13 cellular contexts compared by ENCODE assay signal in the genomic region with DNA sequence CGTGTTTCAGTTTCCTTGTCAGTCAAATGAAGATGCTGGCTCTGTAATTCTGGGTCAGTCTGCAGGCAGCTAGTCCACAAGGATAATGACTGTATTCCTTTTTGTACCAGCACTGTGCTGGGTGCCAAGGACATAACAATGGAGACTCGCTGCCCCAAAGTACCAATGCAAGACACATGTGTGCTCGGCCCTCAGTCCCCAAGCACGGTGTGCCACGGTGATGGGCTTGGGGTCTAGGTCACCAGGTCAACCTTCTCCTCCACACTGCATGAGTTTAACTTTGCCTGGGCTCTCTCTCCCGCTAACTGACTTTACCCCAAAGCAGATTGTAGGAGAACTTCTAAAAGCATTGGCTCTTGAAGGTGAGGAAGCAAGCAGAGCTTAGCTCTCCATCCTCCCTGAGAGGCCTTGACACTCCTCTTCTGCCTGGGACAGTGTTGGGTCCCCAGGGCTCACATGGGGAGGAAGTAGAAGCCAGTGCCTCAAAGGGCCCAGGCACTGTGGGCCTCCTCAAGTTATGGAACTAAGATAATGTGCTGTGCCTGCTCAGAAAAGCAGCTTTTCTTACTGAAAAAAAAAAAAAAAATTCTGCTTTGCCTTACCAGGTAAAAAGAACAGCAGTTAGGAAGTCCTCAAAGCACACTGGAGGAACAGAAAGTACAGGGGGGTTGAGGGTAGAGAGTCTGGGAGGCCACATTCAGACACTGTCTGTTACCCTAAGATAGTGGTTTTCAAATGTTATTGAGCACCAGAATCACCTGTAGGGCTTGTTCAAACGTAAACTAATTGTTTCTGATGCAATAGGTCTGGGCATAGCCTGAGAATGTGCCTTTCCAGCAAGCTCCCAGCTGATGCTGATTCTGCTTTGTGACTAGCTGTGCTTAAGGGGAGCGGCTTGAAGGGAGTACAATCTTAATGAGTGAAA.
DNase-seq lines count a peak whose midpoint lies in the region; ATAC-seq, FAIRE-seq and TF ChIP-seq lines count a peak whose summit lies in the region.
"Had no signal": no experiment of that assay in that cellular context is flagged by ENCODE, and none has a peak within 500 bp of the region (broad histone marks: within the 10 kb centered on the region; RNA-seq: fewer than 3 reads in every experiment).

No MANE protein-coding gene starts in this region.

- H3K4me2 ChIP-seq in DOHH2 (ENCODE audit: low read length), result peak overlapping the region; percentile 36
- H3K4me2 ChIP-seq in OCI-LY3 (ENCODE audit: low read length), result peak overlapping the region; percentile 33

- peak; percentile 23 for FAIRE-seq in GM19239 (lab: Jason Lieb, UNC)

- H3K36me3 ChIP-seq in DOHH2 (ENCODE audit: control insufficient read depth, low read length) (peaks cover 13% of the 10 kb centered on the region; the same call in 1 of the 2 replicates), OCI-LY3 (replicated peaks; ENCODE audit: low read depth, low read length) (no peaks in the 10 kb centered on the region)
- H3K36me3 ChIP-seq: adrenal gland, upper lobe of right lung had no signal

- no peak for TF ChIP-seq CTCF in DOHH2 (IDR thresholded peaks at IDR 0.05; ENCODE audit: low read depth, low read length, poor library complexity, severe bottlenecking)
- no peak for TF ChIP-seq CTCF in OCI-LY3 (IDR thresholded peaks at IDR 0.05; ENCODE audit: low read depth, low read length)
- no peak for TF ChIP-seq CTCF in nephron progenitor cell (IDR thresholded peaks at IDR 0.05)

- peaks cover 5% of the 10 kb centered on the region; the same call in 1 of the 2 replicates for H3F3A ChIP-seq in DOHH2 (ENCODE audit: control insufficient read depth, insufficient read depth)

- H3K4me1 Mint-ChIP-seq in nephron progenitor cell, result no peaks in the 10 kb centered on the region

- H3K27me3 ChIP-seq in DOHH2 (ENCODE audit: control insufficient read depth, low read length) (no peaks in the 10 kb centered on the region), OCI-LY3 (ENCODE audit: low read depth, low read length) (peaks cover 2% of the 10 kb centered on the region; the same call in 1 of the 2 replicates)
- H3K27me3 ChIP-seq: adrenal gland, upper lobe of right lung had no signal

- intact Hi-C loops in Right ventricle myocardium inferior (cut with DNase I), result no loop called here

- H3K4me3 ChIP-seq in DOHH2 (ENCODE audit: low read length) (no peak overlapping the region; the same call in 1 of the 2 replicates), OCI-LY3 (ENCODE audit: low read length) (no peak overlapping the region)
- H3K4me3 ChIP-seq: adrenal gland, upper lobe of right lung had no signal

- 0 out of 2 replicates have a peak overlapping the region, but pooled peaks have one; percentile 20 for H2AFZ ChIP-seq in OCI-LY3 (ENCODE audit: low read depth, low read length)

- H3K4me1 ChIP-seq in DOHH2 (ENCODE audit: control insufficient read depth, low read length) (peaks cover 85% of the 10 kb centered on the region), OCI-LY3 (ENCODE audit: low read length) (peaks cover 53% of the 10 kb centered on the region)
- H3K4me1 ChIP-seq: upper lobe of right lung had no signal

- no peaks in the 10 kb centered on the region for H3K9me3 ChIP-seq in DOHH2 (ENCODE audit: control insufficient read depth, insufficient read depth, low read length)
- H3K9me3 ChIP-seq in OCI-LY3 (ENCODE audit: insufficient read depth, low read length), result no peaks in the 10 kb centered on the region
- H3K9me3 ChIP-seq: adrenal gland, upper lobe of right lung had no signal

- no peaks in the 10 kb centered on the region for H3K9me3 Mint-ChIP-seq in nephron progenitor cell
- H3K9me3 Mint-ChIP-seq: H9 had no signal

- H3K27ac Mint-ChIP-seq in nephron progenitor cell, result no peak overlapping the region
- H3K27ac Mint-ChIP-seq: H9 had no signal

- H3K9me2 ChIP-seq in DOHH2 (replicated peaks; ENCODE audit: control insufficient read depth, low read length), result no peaks in the 10 kb centered on the region

- H3K36me3 Mint-ChIP-seq in nephron progenitor cell (ENCODE audit: low read depth), result no peaks in the 10 kb centered on the region

- peak overlapping the region; percentile 59 for H3K27ac ChIP-seq in DOHH2 (ENCODE audit: low read depth, low read length)
- peak overlapping the region; percentile 81 for H3K27ac ChIP-seq in OCI-LY3 (ENCODE audit: low read length)
- H3K27ac ChIP-seq: adrenal gland, upper lobe of right lung had no signal

- H3K4me3 Mint-ChIP-seq in nephron progenitor cell, result no peak overlapping the region
- H3K4me3 Mint-ChIP-seq: H9 had no signal

- H3K27me3 Mint-ChIP-seq in nephron progenitor cell (ENCODE audit: low read depth, poor library complexity), result peaks cover 7% of the 10 kb centered on the region

- peak overlapping the region; percentile 6; the same call in 1 of the 2 replicates for H3K9ac ChIP-seq in OCI-LY3 (ENCODE audit: low read length)

- no peak for DNase-seq in GM19239 (ENCODE audit: insufficient read length, low spot score)
- DNase-seq in AG08395 (ENCODE audit: low spot score), result no peak
- no peak for DNase-seq in Right ventricle myocardium inferior (ENCODE audit: missing footprints)
- DNase-seq in nephron progenitor cell, result no peak
- DNase-seq in NCI-H2029 treated with DMSO at 0.1 percent for 48 hours (lab: John Stamatoyannopoulos, UW), result no peak
- DNase-seq: H9, midbrain, NCI-H2227 treated with DMSO at 0.1 percent for 48 hours, upper lobe of right lung had no signal

- H3K79me2 ChIP-seq in DOHH2 (ENCODE audit: control insufficient read depth, low read length), result no peaks in the 10 kb centered on the region
- no peaks in the 10 kb centered on the region for H3K79me2 ChIP-seq in OCI-LY3 (ENCODE audit: low read length)

- peak; percentile 84 for ATAC-seq in HG02870 (IDR thresholded peaks at IDR 0.05; ENCODE audit: unreplicated experiment)
- ATAC-seq in Right ventricle myocardium inferior, result no peak

- H4K20me1 ChIP-seq in DOHH2 (ENCODE audit: control insufficient read depth, insufficient read depth, low read depth, low read length) (no peaks in the 10 kb centered on the region), OCI-LY3 (ENCODE audit: insufficient read depth, low read length) (no peaks in the 10 kb centered on the region)
